ENCODE assay signal across 8 cellular contexts in the genomic region with DNA sequence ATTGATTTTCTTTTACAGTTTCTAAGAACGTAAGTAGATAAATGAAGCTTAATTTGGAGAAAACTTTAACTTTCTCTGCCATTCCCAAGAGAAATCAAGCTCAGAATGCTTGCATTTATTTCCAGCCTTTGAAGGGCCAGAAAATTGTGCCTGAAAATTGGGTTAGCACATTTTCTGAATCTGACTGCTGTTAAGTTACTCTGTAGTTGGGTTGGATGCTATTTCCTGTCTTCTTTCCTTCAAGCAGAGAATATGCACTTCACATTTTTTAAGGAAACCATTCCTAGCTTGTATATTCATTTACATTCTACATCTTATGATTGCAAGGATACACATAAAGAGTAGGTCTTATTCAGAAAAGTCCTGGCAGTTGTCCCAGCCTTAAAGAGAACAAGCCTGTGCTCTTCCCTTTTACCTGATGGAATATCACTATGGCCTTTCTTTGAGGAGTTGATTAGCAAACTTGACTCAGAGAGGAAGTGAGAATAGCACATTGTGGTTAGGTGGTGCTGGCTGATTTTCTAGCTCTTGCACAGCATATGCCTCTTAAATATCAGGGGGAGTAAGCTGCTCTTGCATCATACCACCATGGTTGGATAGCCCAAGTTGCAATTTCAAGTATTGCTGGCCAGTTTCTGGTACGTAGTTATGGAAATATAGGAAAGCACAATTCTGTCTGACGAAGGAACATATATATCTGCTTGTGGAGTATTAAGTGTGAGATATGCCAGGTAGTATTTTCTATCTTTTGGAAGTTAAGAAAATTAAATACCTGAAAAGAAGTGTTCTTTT.
DNase-seq lines count a peak whose midpoint lies in the region; ATAC-seq and TF ChIP-seq lines count a peak whose summit lies in the region.

No MANE protein-coding gene starts in this region.

- no peak overlapping the region for H4K8ac ChIP-seq in neuronal stem cell (ENCODE audit: low read depth, low read length)

- ATAC-seq in left ventricle myocardium superior (peak; percentile 39), HG02759 (IDR thresholded peaks at IDR 0.05; ENCODE audit: unreplicated experiment) (peak; percentile 99)
- ATAC-seq in stimulated activated naive CD8-positive, alpha-beta T cell treated with anti-CD3 and anti-CD28 coated beads, Interleukin-15, amount 100 ng/mL, for 72 hours: peak; percentile 99

- intact Hi-C loops in left ventricle myocardium superior (cut with micrococcal nuclease) (no loop called here), dorsolateral prefrontal cortex (cut with DNase I) (no loop called here)

- H3K9me3 Mint-ChIP-seq in chondrocyte (ENCODE audit: low read depth): peaks cover 3% of the 10 kb centered on the region
- no peaks in the 10 kb centered on the region for H3K9me3 Mint-ChIP-seq in stimulated activated naive CD8-positive, alpha-beta T cell treated with anti-CD3 and anti-CD28 coated beads, Interleukin-15, amount 100 ng/mL, for 72 hours

- no peaks in the 10 kb centered on the region for H3K79me1 ChIP-seq in neuronal stem cell (ENCODE audit: low read depth, low read length)

- H3K9ac ChIP-seq in neuronal stem cell (ENCODE audit: low read depth, low read length, poor library complexity): no peak overlapping the region

- H3K9me3 ChIP-seq in right atrium auricular region: no peaks in the 10 kb centered on the region
- no peaks in the 10 kb centered on the region for H3K9me3 ChIP-seq in neuronal stem cell (replicated peaks in 1 of 2; ENCODE audit: control insufficient read depth in 2 of 2, insufficient read depth in 1 of 2, low read depth in 1 of 2, low read length in 2 of 2)

- no peak overlapping the region for H4K91ac ChIP-seq in neuronal stem cell (ENCODE audit: low read depth, low read length, poor library complexity)

- H3K36me3 Mint-ChIP-seq in chondrocyte (ENCODE audit: low read depth): peaks cover 1% of the 10 kb centered on the region

- H3K4me3 Mint-ChIP-seq in chondrocyte (ENCODE audit: unreplicated experiment): no peak overlapping the region
- H3K4me3 Mint-ChIP-seq in stimulated activated naive CD8-positive, alpha-beta T cell treated with anti-CD3 and anti-CD28 coated beads, Interleukin-15, amount 100 ng/mL, for 72 hours: peak overlapping the region; percentile 57 to 65

- no peak overlapping the region for H3K4me2 ChIP-seq in neuronal stem cell (ENCODE audit: insufficient read depth, low read length, poor library complexity, severe bottlenecking)

- TF ChIP-seq CTCF in right atrium auricular region (IDR thresholded peaks at IDR 0.05): no peak
- no peak for TF ChIP-seq CTCF in NB4 (IDR thresholded peaks at IDR 0.05; ENCODE audit: low read depth, low read length)
- TF ChIP-seq CTCF in chondrocyte (IDR thresholded peaks at IDR 0.05): no peak
- no peak for TF ChIP-seq CTCF in dorsolateral prefrontal cortex (IDR thresholded peaks at IDR 0.05 in 54 of 56, conservative IDR thresholded peaks at IDR 0.05 in 2 of 56; ENCODE audit: low read depth in 1 of 56, partially characterized antibody in 56 of 56)

- no peak overlapping the region for H3K4me3 ChIP-seq in right atrium auricular region
- peak overlapping the region; percentile 10 for H3K4me3 ChIP-seq in NB4 (ENCODE audit: low read depth, low read length)
- no peak overlapping the region for H3K4me3 ChIP-seq in neuronal stem cell (ENCODE audit: low read length in 2 of 2)
- H3K4me3 ChIP-seq in dorsolateral prefrontal cortex: no peak overlapping the region

- peaks cover 16% of the 10 kb centered on the region for H3K4me1 Mint-ChIP-seq in chondrocyte (ENCODE audit: low read depth)
- peaks cover 31% of the 10 kb centered on the region for H3K4me1 Mint-ChIP-seq in stimulated activated naive CD8-positive, alpha-beta T cell treated with anti-CD3 and anti-CD28 coated beads, Interleukin-15, amount 100 ng/mL, for 72 hours

- H2BK120ac ChIP-seq in neuronal stem cell (ENCODE audit: low read depth, low read length): no peak overlapping the region

- H3K14ac ChIP-seq in neuronal stem cell (ENCODE audit: low read length): no peak overlapping the region

- DNase-seq in left ventricle myocardium superior (no peak), right atrium auricular region (ENCODE audit: low spot score) (no peak), NB4 (ENCODE audit: low read depth) (peak; percentile 99), chondrocyte (ENCODE audit: low spot score) (no peak), neuronal stem cell (ENCODE audit: low spot score) (no peak), dorsolateral prefrontal cortex (no peak)
- peak; percentile 48 to 73 for DNase-seq in stimulated activated naive CD8-positive, alpha-beta T cell treated with anti-CD3 and anti-CD28 coated beads, Interleukin-15, amount 100 ng/mL, for 72 hours

- H3K27me3 Mint-ChIP-seq in chondrocyte (ENCODE audit: low read depth): no peaks in the 10 kb centered on the region
- H3K27me3 Mint-ChIP-seq in stimulated activated naive CD8-positive, alpha-beta T cell treated with anti-CD3 and anti-CD28 coated beads, Interleukin-15, amount 100 ng/mL, for 72 hours: no peaks in the 10 kb centered on the region

- H3K36me3 ChIP-seq in right atrium auricular region: no peaks in the 10 kb centered on the region
- H3K36me3 ChIP-seq in neuronal stem cell (replicated peaks in 1 of 2; ENCODE audit: control insufficient read depth in 2 of 2, insufficient read depth in 2 of 2, low read length in 2 of 2): no peaks in the 10 kb centered on the region

- H3K27me3 ChIP-seq in right atrium auricular region (no peaks in the 10 kb centered on the region), neuronal stem cell (ENCODE audit: control insufficient read depth in 3 of 3, insufficient read depth in 3 of 3, low read depth in 1 of 3, low read length in 3 of 3) (no peaks in the 10 kb centered on the region), dorsolateral prefrontal cortex (no peaks in the 10 kb centered on the region)

- no peak overlapping the region for H3K18ac ChIP-seq in neuronal stem cell (ENCODE audit: low read length)

- H2BK15ac ChIP-seq in neuronal stem cell (ENCODE audit: low read length): no peak overlapping the region

- no peak for TF ChIP-seq POLR2A in NB4 (IDR thresholded peaks at IDR 0.05; ENCODE audit: extremely low read depth, insufficient read length)

- H3K4me1 ChIP-seq in right atrium auricular region (peaks cover 0 to 4% of the 10 kb centered on the region in 2 donors), neuronal stem cell (ENCODE audit: control insufficient read depth in 2 of 2, insufficient read depth in 1 of 2, low read depth in 1 of 2, low read length in 2 of 2) (no peaks in the 10 kb centered on the region)

- WGBS in neuronal stem cell (ENCODE audit: extremely low coverage in 2 of 2, insufficient read length in 2 of 2, insufficient replicate concordance in 1 of 2), 2 donors: no CpG with 5 or more reads among the region's 3 CpGs

- no peak overlapping the region for H3K4ac ChIP-seq in neuronal stem cell (ENCODE audit: low read length)

- no peak overlapping the region for H2AFZ ChIP-seq in neuronal stem cell (ENCODE audit: low read length)

- H3K27ac Mint-ChIP-seq in chondrocyte (ENCODE audit: unreplicated experiment): peak overlapping the region; percentile 45
- H3K27ac Mint-ChIP-seq in stimulated activated naive CD8-positive, alpha-beta T cell treated with anti-CD3 and anti-CD28 coated beads, Interleukin-15, amount 100 ng/mL, for 72 hours: peak overlapping the region; percentile 98 to 99

- no peak overlapping the region for H2AK5ac ChIP-seq in neuronal stem cell (ENCODE audit: low read depth, low read length)

- H3K23ac ChIP-seq in neuronal stem cell (ENCODE audit: low read depth, low read length, poor library complexity): no peak overlapping the region

- H2BK5ac ChIP-seq in neuronal stem cell (ENCODE audit: low read length): no peak overlapping the region

- no peak overlapping the region for H2BK12ac ChIP-seq in neuronal stem cell (ENCODE audit: low read length)

- H3K27ac ChIP-seq in right atrium auricular region: no peak overlapping the region
- no peak overlapping the region for H3K27ac ChIP-seq in neuronal stem cell (replicated peaks; ENCODE audit: low read length)
- H3K27ac ChIP-seq in dorsolateral prefrontal cortex: peak overlapping the region in 1 of 59 donors; percentile 2

Comparison
In these comparisons a context has a peak if more than half of its experiments do, and no peak if none do; other contexts are left out.
1. ATAC-seq: peak in every context shown above with its lines; median percentile 99 in HG02759; 99 in stimulated activated naive CD8-positive, alpha-beta T cell treated with anti-CD3 and anti-CD28 coated beads, Interleukin-15, amount 100 ng/mL, for 72 hours; 39 in left ventricle myocardium superior.
2. DNase-seq: peak in NB4 (single experiment) and stimulated activated naive CD8-positive, alpha-beta T cell treated with anti-CD3 and anti-CD28 coated beads, Interleukin-15, amount 100 ng/mL, for 72 hours (2 of 2); none in left ventricle myocardium superior (single experiment), right atrium auricular region (single experiment), chondrocyte (single experiment), neuronal stem cell (single experiment) and dorsolateral prefrontal cortex (0 of 10).